Comparison of ENCODE assay signal across 19 cellular contexts in the genomic region with DNA sequence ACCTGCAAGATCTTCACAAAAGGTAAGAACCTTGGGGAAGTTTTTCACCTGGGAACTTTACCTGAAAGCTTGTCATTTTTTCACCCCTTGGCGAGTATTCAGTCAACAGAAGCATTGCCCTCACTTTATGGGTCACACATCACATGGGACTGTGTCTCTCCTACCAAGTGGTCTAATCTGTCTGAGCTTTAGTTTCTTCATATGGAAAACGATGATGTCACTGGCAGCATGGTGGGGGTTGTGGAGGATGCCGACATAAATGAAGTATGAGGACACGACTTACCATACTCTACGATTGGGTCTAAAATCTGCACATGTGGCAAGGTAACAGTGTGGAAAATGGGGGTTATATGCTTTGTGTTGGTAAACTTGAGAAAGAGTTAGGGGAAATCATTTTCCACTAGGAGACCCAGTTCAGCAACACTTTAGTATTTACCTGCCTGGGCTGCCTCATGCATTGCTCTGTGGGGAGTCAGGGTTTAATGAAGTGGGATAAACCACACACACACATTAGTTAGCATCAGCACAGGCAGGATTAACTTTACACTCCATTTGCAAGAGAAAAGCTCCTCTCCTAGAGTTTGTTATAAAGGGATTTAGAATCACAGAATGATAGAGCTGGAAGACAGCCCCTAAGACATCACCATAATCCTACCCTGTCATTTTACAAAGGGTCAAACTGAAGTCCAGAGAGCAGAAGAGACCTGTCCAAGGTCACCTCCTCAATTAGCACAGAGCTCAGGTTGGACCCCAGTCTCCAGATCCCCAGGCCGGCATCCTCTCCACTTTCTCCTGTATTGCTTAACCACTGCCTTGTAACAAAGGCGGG. TPM values are rescaled to one million over a fixed set of nuclear protein-coding genes. Genes with fewer than 3 reads are reported as not detected.
A peak's percentile ranks its signal among the peaks of the same experiment; 100 is the strongest.
DNase-seq lines count a peak whose midpoint lies in the region; ATAC-seq, FAIRE-seq and TF ChIP-seq lines count a peak whose summit lies in the region.
"Had no signal": no experiment of that assay in that cellular context is flagged by ENCODE, and none has a peak within 500 bp of the region (broad histone marks: within the 10 kb centered on the region; RNA-seq: fewer than 3 reads in every experiment).

No MANE protein-coding gene starts in this region.

- H3K36me3 ChIP-seq in GM23338 (ENCODE audit: insufficient read depth), result no peaks in the 10 kb centered on the region
- no peaks in the 10 kb centered on the region for H3K36me3 ChIP-seq in GM12878 (ENCODE audit: control insufficient read depth in 2 of 2, insufficient read depth in 2 of 2, low read length in 1 of 2)
- H3K36me3 ChIP-seq in keratinocyte (ENCODE audit: control insufficient read depth in 2 of 2, extremely low read depth in 1 of 2, insufficient read depth in 2 of 2, low read length in 2 of 2), result no peaks in the 10 kb centered on the region
- H3K36me3 ChIP-seq: SJSA1 had no signal

- H2AFZ ChIP-seq in GM23338 (no peak overlapping the region), GM12878 (ENCODE audit: control insufficient read depth, low read depth, low read length) (no peak overlapping the region), keratinocyte (ENCODE audit: control insufficient read depth, low read length) (no peak overlapping the region)

- TF ChIP-seq RAD21 in GM12878 (IDR thresholded peaks at IDR 0.05; ENCODE audit: insufficient read depth, low read depth, low read length), result no peak

- H3K4me3 Mint-ChIP-seq in GM23338, result peak overlapping the region; percentile 36; the same call in 2 of the 3 replicates
- H3K4me3 Mint-ChIP-seq in stimulated activated naive B cell treated with anti-CD40 and anti-IgM and Interleukin-4, amounts not matched to agents 10 μg/mL and 1 μg/mL and 100 μg/mL, for 72 hours, result no peak overlapping the region
- H3K4me3 Mint-ChIP-seq: CD4-positive, alpha-beta memory T cell had no signal

- SMC1A ChIA-PET in GM12878 (lab: Charles Lee; ENCODE audit: uncharacterized antibody, unreplicated experiment), result interaction anchor here (0.6 to 1.3 kb wide), 5 partner anchors 11 to 267 kb away, joined by 3 to 4 read pairs (median 3); no protein-coding TSS in a partner anchor

- H3F3A ChIP-seq in GM23338 (replicated peaks; ENCODE audit: low read depth), result 0 out of 2 replicates have a peak, but pooled peaks cover 4% of the 10 kb centered on the region

- no peak for TF ChIP-seq POLR2A in GM12878 (IDR thresholded peaks at IDR 0.05; ENCODE audit: low read depth, low read length)

- 54% methylated on average over 7 of the region's 7 CpGs for WGBS in GM12878 (ENCODE audit: insufficient coverage, insufficient replicate concordance, low lambda C conversion rate, missing lambda C conversion rate)

- H3K4me1 ChIP-seq in GM23338 (ENCODE audit: insufficient read depth) (peaks cover 21% of the 10 kb centered on the region), GM12878 (ENCODE audit: control insufficient read depth, insufficient read depth, low read length) (no peaks in the 10 kb centered on the region), keratinocyte (ENCODE audit: control insufficient read depth, extremely low read depth, insufficient read depth, low read length) (no peaks in the 10 kb centered on the region)
- H3K4me1 ChIP-seq: SJSA1 had no signal

- H3K9me3 Mint-ChIP-seq in GM23338, result no peaks in the 10 kb centered on the region
- H3K9me3 Mint-ChIP-seq in stimulated activated naive B cell treated with anti-CD40 and anti-IgM and Interleukin-4, amounts not matched to agents 10 μg/mL and 1 μg/mL and 100 μg/mL, for 72 hours, result no peaks in the 10 kb centered on the region

- intact Hi-C loops in GM12878 (cut with micrococcal nuclease; ENCODE audit: unreplicated experiment) (no loop called here), dorsolateral prefrontal cortex (cut with DNase I) (no loop called here)

- peak overlapping the region; percentile 31; the same call in 1 of the 2 replicates for H3K27ac Mint-ChIP-seq in GM23338
- H3K27ac Mint-ChIP-seq in stimulated activated naive B cell treated with anti-CD40 and anti-IgM and Interleukin-4, amounts not matched to agents 10 μg/mL and 1 μg/mL and 100 μg/mL, for 72 hours, result no peak overlapping the region
- H3K27ac Mint-ChIP-seq: CD4-positive, alpha-beta memory T cell had no signal

- peaks cover 28% of the 10 kb centered on the region for H3K4me1 Mint-ChIP-seq in GM23338
- peaks cover 16 to 22% of the 10 kb centered on the region in 2 donors for H3K4me1 Mint-ChIP-seq in stimulated activated naive B cell treated with anti-CD40 and anti-IgM and Interleukin-4, amounts not matched to agents 10 μg/mL and 1 μg/mL and 100 μg/mL, for 72 hours
- H3K4me1 Mint-ChIP-seq: CD4-positive, alpha-beta memory T cell had no signal

- H3K27me3 Mint-ChIP-seq in GM23338 (ENCODE audit: insufficient read depth, low read depth, poor library complexity), result peaks cover 4% of the 10 kb centered on the region
- H3K27me3 Mint-ChIP-seq in stimulated activated naive B cell treated with anti-CD40 and anti-IgM and Interleukin-4, amounts not matched to agents 10 μg/mL and 1 μg/mL and 100 μg/mL, for 72 hours, result no peaks in the 10 kb centered on the region

- H3K27ac ChIP-seq in GM23338 (ENCODE audit: low read depth) (no peak overlapping the region), GM12878 (ENCODE audit: control insufficient read depth, insufficient read depth) (no peak overlapping the region), keratinocyte (ENCODE audit: control insufficient read depth, insufficient read depth, low read length) (no peak overlapping the region), dorsolateral prefrontal cortex (no peak overlapping the region)
- H3K27ac ChIP-seq: RWPE1, SJSA1 had no signal

- H3K9ac ChIP-seq in GM12878 (ENCODE audit: control insufficient read depth, insufficient read depth, low read length) (no peak overlapping the region), keratinocyte (ENCODE audit: control insufficient read depth, extremely low read depth, insufficient read depth, low read length) (no peak overlapping the region)

- H3K9me1 ChIP-seq in keratinocyte (ENCODE audit: control insufficient read depth, extremely low read depth, insufficient read depth, low read length), result no peaks in the 10 kb centered on the region

- ATAC-seq in GM23338, result peak; percentile 90
- no peak for ATAC-seq in GM12878
- ATAC-seq in stimulated activated naive B cell treated with anti-CD40 and anti-IgM and Interleukin-4, amounts not matched to agents 10 μg/mL and 1 μg/mL and 100 μg/mL, for 72 hours (replicated peaks), result no peak
- ATAC-seq: K562 had no signal

- BruUV-seq in GM12878 (replicated peaks; lab: Mats Ljungman, UMichigan), result no TSS peak

- H3K4me2 ChIP-seq in GM23338, result peak overlapping the region; percentile 60; the same call in 1 of the 2 replicates
- H3K4me2 ChIP-seq in GM12878 (ENCODE audit: control insufficient read depth, insufficient read depth), result no peak overlapping the region
- no peak overlapping the region for H3K4me2 ChIP-seq in keratinocyte (ENCODE audit: control insufficient read depth, extremely low read depth, insufficient read depth, low read depth, low read length)

- no peaks in the 10 kb centered on the region for H3K79me2 ChIP-seq in GM23338 (replicated peaks; ENCODE audit: insufficient read depth)
- H3K79me2 ChIP-seq in GM12878 (ENCODE audit: control insufficient read depth, insufficient read depth, low read length), result no peaks in the 10 kb centered on the region
- no peaks in the 10 kb centered on the region for H3K79me2 ChIP-seq in keratinocyte (ENCODE audit: control insufficient read depth, insufficient read depth, low read length)

- H3K4me3 ChIP-seq in GM23338 (peak overlapping the region; percentile 18; the same call in 1 of the 2 replicates), GM12878 (no peak overlapping the region), keratinocyte (ENCODE audit: control insufficient read depth in 2 of 3, extremely low read depth in 1 of 3, insufficient read depth in 2 of 3, low read depth in 1 of 3, low read length in 3 of 3) (no peak overlapping the region), dorsolateral prefrontal cortex (no peak overlapping the region)
- H3K4me3 ChIP-seq: K562, SJSA1 had no signal

- DNase-seq in GM23338 (ENCODE audit: low spot score) (peak; percentile 41), NCI-H526 (lab: John Stamatoyannopoulos, UW) (peak; percentile 58 to 59), GM12878 (ENCODE audit: low read depth, low spot score) (no peak), keratinocyte (ENCODE audit: low read depth, low spot score) (no peak), HEK293T (ENCODE audit: extremely low spot score) (no peak), dorsolateral prefrontal cortex (no peak)
- DNase-seq in stimulated activated naive B cell treated with anti-CD40 and anti-IgM and Interleukin-4, amounts not matched to agents 10 μg/mL and 1 μg/mL and 100 μg/mL, for 72 hours, result no peak
- DNase-seq: AML-193; CD4-positive, alpha-beta memory T cell; H7; NCI-H1092; NCI-H1694; NCI-H446 treated with DMSO at 0.1 percent for 48 hours; OCI-M1; SW 1271 had no signal

- H3K9me3 ChIP-seq in GM12878 (replicated peaks; ENCODE audit: control insufficient read depth, insufficient read depth, low read length), result no peaks in the 10 kb centered on the region
- no peaks in the 10 kb centered on the region for H3K9me3 ChIP-seq in keratinocyte (ENCODE audit: control insufficient read depth, low read depth, low read length)
- H3K9me3 ChIP-seq: SJSA1 had no signal

- H3K27me3 ChIP-seq in GM23338 (ENCODE audit: insufficient read depth), result no peaks in the 10 kb centered on the region
- peaks cover 0 to 3% of the 10 kb centered on the region in 2 experiments; a peak in 2 of 4 replicates for H3K27me3 ChIP-seq in GM12878 (replicated peaks in 1 of 2; ENCODE audit: control insufficient read depth in 2 of 2, insufficient read depth in 2 of 2, low read length in 1 of 2)
- H3K27me3 ChIP-seq in keratinocyte (ENCODE audit: control insufficient read depth, extremely low read depth, insufficient read depth, low read length), result peaks cover 41% of the 10 kb centered on the region
- peaks cover 0 to 62% (median 28%) of the 10 kb centered on the region in 45 donors for H3K27me3 ChIP-seq in dorsolateral prefrontal cortex

- TF ChIP-seq CTCF in GM23338 (conservative IDR thresholded peaks at IDR 0.05; ENCODE audit: low read depth in 2 of 2) (no peak), GM12878 (IDR thresholded peaks at IDR 0.05 in 2 of 3, conservative IDR thresholded peaks at IDR 0.05 in 1 of 3; ENCODE audit: control insufficient read depth in 2 of 3, extremely low read depth in 1 of 3, insufficient read depth in 1 of 3, low read depth in 3 of 3, low read length in 3 of 3) (no peak), keratinocyte (optimal IDR thresholded peaks at IDR 0.05 in 1 of 3, IDR thresholded peaks at IDR 0.05 in 1 of 3, conservative IDR thresholded peaks at IDR 0.05 in 1 of 3; ENCODE audit: extremely low read depth in 1 of 3, insufficient read depth in 2 of 3, low read length in 3 of 3) (no peak), dorsolateral prefrontal cortex (IDR thresholded peaks at IDR 0.05 in 54 of 56, conservative IDR thresholded peaks at IDR 0.05 in 2 of 56; ENCODE audit: low read depth in 1 of 56, partially characterized antibody in 56 of 56) (no peak)

- 0 out of 2 replicates have a peak, but pooled peaks cover 9% of the 10 kb centered on the region for H3K9me2 ChIP-seq in GM23338 (ENCODE audit: insufficient read depth)

- CTCF ChIA-PET in GM12878 (lab: Yijun Ruan, JAX) (interaction anchor here (0.5 kb wide), 1 partner anchor 312 kb away, joined by 3 read pairs; no protein-coding TSS in a partner anchor), HEK293T (lab: Yijun Ruan, JAX) (interaction anchor here (0.6 kb wide), 1 partner anchor 81 kb away, joined by 3 read pairs; no protein-coding TSS in a partner anchor)

- in situ Hi-C loops in GM12878 (cut with MboI), result no loop called here

- no peaks in the 10 kb centered on the region for H3K36me3 Mint-ChIP-seq in GM23338 (ENCODE audit: low read depth)
- H3K36me3 Mint-ChIP-seq in stimulated activated naive B cell treated with anti-CD40 and anti-IgM and Interleukin-4, amounts not matched to agents 10 μg/mL and 1 μg/mL and 100 μg/mL, for 72 hours, result peaks cover 0 to 7% of the 10 kb centered on the region in 2 donors
- H3K36me3 Mint-ChIP-seq: CD4-positive, alpha-beta memory T cell had no signal

- RAD21 ChIA-PET in GM12878 (lab: Charles Lee; ENCODE audit: unreplicated experiment), result no interaction called here

- TF ChIP-seq EP300 in GM12878 (IDR thresholded peaks at IDR 0.05; ENCODE audit: borderline replicate concordance in 1 of 2, control insufficient read depth in 1 of 2, low read depth in 2 of 2, low read length in 2 of 2), result no peak

- H4K20me1 ChIP-seq in GM23338 (replicated peaks; ENCODE audit: insufficient read depth), result no peaks in the 10 kb centered on the region
- H4K20me1 ChIP-seq in GM12878 (ENCODE audit: control insufficient read depth, insufficient read depth), result no peaks in the 10 kb centered on the region
- H4K20me1 ChIP-seq in keratinocyte (ENCODE audit: control insufficient read depth, extremely low read depth, insufficient read depth, low read length), result no peaks in the 10 kb centered on the region

- FAIRE-seq in GM12878 (lab: Jason Lieb, UNC) (peak; percentile 38), keratinocyte (lab: Jason Lieb, UNC) (peak; percentile 41)
- FAIRE-seq: K562 had no signal

- dilution Hi-C loops in keratinocyte (cut with MboI; ENCODE audit: extremely low pct_ligation_motif_present, low sequenced_read_pairs), result no loop called here

- POLR2A ChIA-PET in GM12878 (lab: Charles Lee) (no interaction called here), HEK293T (lab: Yijun Ruan, JAX) (no interaction called here)

RNA-seq across cellular contexts. Expression of gene PAX5, which starts 19.8 kb away (rescaled TPM):
- total RNA-seq in GM23338 (2014; rRNA removed; shearing (Covaris generic)), result 0.17 and 0.27 TPM in 2 replicates
- polyA plus RNA-seq in GM23338 (2016; fragmentation: Nextera tagmentation; extraction: Ambion mirVana) (0.30 and 0.60 TPM in 2 replicates), GM12878 (2011; rRNA removed) (12.7 and 23.6 TPM in 2 replicates), GM12878 (2014; fragmentation: Illumina TruSeq; extraction: Trizol) (29.9 and 48.1 TPM in 2 replicates), GM12878 (2014; fragmentation: Nextera tagmentation; extraction: Ambion mirVana) (1 to 10 TPM; 2.2 to 2.4 TPM), GM12878 (2014; rRNA removed) (36.8 and 44.5 TPM in 2 replicates), GM12878 (2016; fragmentation: Nextera tagmentation; extraction: Ambion mirVana) (10 to 100 TPM; 31.2 to 32.6 TPM), keratinocyte (not detected in 3 replicates)
- total RNA-seq in GM12878 (2013; cell fraction: nucleolus; rRNA removed), result 196 and 209 TPM in 2 replicates
- total RNA-seq in GM12878 (2014; rRNA removed) (45.7 and 45.9 TPM in 2 replicates), GM12878 (2014; rRNA removed; fragmentation: Illumina TruSeq; extraction: Trizol) (27.3 and 28.1 TPM in 2 replicates), GM12878 (2021) (118 and 123 TPM in 2 replicates), dorsolateral prefrontal cortex (under 1 TPM in 18 of 120 experiments, not detected in 102; 0.04 to 0.98 (median 0.09) TPM)
- polyA plus RNA-seq in GM12878 (2011; ENCODE audit: low read depth), result 24.5 TPM
- 26.7 and 29.9 TPM in 2 replicates for polyA plus RNA-seq in GM12878 (2011; cell fraction: cytosol; rRNA removed)
- polyA plus RNA-seq in GM12878 (2011; cell fraction: nucleus; rRNA removed), result 57.1 and 80.5 TPM in 2 replicates
- 41.7 and 47.1 TPM in 2 replicates for polyA plus RNA-seq in GM12878 (2012)
- polyA minus RNA-seq in GM12878 (2011; rRNA and poly(A)+ RNA removed), result 57.6 and 59.1 TPM in 2 replicates
- 23.0 and 30.2 TPM in 2 replicates for polyA minus RNA-seq in GM12878 (2011; cell fraction: cytosol; rRNA and poly(A)+ RNA removed)
- 66.4 and 122 TPM in 2 replicates for polyA minus RNA-seq in GM12878 (2011; cell fraction: nucleus; rRNA and poly(A)+ RNA removed)
- polyA plus RNA-seq in keratinocyte (2011; ENCODE audit: low read depth), result not detected
- not detected in 2 replicates for polyA plus RNA-seq in keratinocyte (2011; cell fraction: cytosol; rRNA removed)
- polyA plus RNA-seq in keratinocyte (2011; cell fraction: nucleus; rRNA removed), result not detected in 2 replicates
- not detected in 2 replicates for polyA plus RNA-seq in keratinocyte (2012; ENCODE audit: low replicate concordance)
- polyA minus RNA-seq in keratinocyte, result not detected in 3 replicates
- not detected for polyA minus RNA-seq in keratinocyte (2011; cell fraction: cytosol; rRNA and poly(A)+ RNA removed)
- polyA minus RNA-seq in keratinocyte (2011; cell fraction: nucleus; rRNA and poly(A)+ RNA removed), result not detected in 2 replicates
- total RNA-seq: CD4-positive, alpha-beta memory T cell; M059J; SJSA1 had no signal

Comparison
In these comparisons a context has a peak if more than half of its experiments do, and no peak if none do; other contexts are left out.
1. DNase-seq: peak in GM23338 (single experiment) and NCI-H526 (2 of 2); none in GM12878 (single experiment), keratinocyte (single experiment), HEK293T (single experiment), stimulated activated naive B cell treated with anti-CD40 and anti-IgM and Interleukin-4, amounts not matched to agents 10 μg/mL and 1 μg/mL and 100 μg/mL, for 72 hours (single experiment) and dorsolateral prefrontal cortex (0 of 10).
2. RNA of gene PAX5, which starts 19.8 kb away (total RNA-seq): 27.3 to 209 TPM in GM12878; 0.17 to 0.27 TPM in GM23338 and 0.04 to 0.98 TPM in dorsolateral prefrontal cortex; every median in the first group is over 10 times any median in the second.